Comparison of ENCODE assay signal across 19 cellular contexts in the genomic region with DNA sequence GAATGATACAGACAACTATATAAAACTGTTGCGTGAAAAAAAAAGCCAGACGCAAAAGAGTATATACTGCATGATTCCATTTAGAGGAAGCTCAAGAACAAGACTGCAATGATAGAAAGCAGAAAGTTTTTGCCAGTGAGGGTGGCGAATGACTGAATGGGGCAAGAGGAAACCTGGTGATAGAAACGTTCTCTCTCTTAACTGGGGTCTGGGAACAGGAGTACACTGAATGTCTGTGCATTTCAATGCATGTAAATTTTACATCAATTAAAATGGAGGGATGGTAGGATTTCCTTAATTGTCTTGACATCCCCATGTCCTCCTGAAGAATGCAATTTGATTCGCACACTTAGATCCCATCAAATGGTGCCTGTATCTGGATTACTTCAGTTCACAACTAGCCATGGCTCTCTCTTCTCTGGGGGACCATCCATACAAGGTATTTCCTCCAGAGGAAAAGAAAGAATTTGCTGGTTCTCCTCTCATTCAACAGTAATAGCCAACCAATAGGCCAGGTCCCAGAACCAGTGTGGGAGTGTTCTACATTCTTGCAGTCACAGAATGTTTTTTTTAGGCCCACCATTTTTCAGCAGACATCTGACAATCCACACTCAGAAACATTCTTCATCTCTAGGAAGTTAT.
A peak's percentile ranks its signal among the peaks of the same experiment; 100 is the strongest.
DNase-seq lines count a peak whose midpoint lies in the region; ATAC-seq, FAIRE-seq and TF ChIP-seq lines count a peak whose summit lies in the region.
"Had no signal": no experiment of that assay in that cellular context is flagged by ENCODE, and none has a peak within 500 bp of the region (broad histone marks: within the 10 kb centered on the region; RNA-seq: fewer than 3 reads in every experiment).

No MANE protein-coding gene starts in this region.

- intact Hi-C loops in natural killer cell (cut with micrococcal nuclease) = no loop called here
- intact Hi-C loops in GM12878 (cut with micrococcal nuclease; ENCODE audit: unreplicated experiment) = no loop called here

- H3K4me3 ChIP-seq in GM12878 = peak overlapping the region; percentile 79
- H3K4me3 ChIP-seq: colonic mucosa, SJCRH30 had no signal

- peak overlapping the region; percentile 9; the same call in 1 of the 2 replicates for H3K9ac ChIP-seq in GM12878 (ENCODE audit: control insufficient read depth, insufficient read depth, low read length)

- peak overlapping the region; percentile 73 for H3K4me2 ChIP-seq in GM12878 (ENCODE audit: control insufficient read depth, insufficient read depth)

- H3K27ac ChIP-seq in GM12878 (ENCODE audit: control insufficient read depth, insufficient read depth) = peak overlapping the region; percentile 29; the same call in 1 of the 2 replicates
- no peak overlapping the region for H3K27ac ChIP-seq in substantia nigra (ENCODE audit: low read depth, low read length, poor library complexity, severe bottlenecking)
- H3K27ac ChIP-seq: colonic mucosa, epithelial cell of prostate, SJCRH30 had no signal

- H4K20me1 ChIP-seq in GM12878 (ENCODE audit: control insufficient read depth, insufficient read depth) = 0 out of 2 replicates have a peak, but pooled peaks cover 2% of the 10 kb centered on the region

- peaks cover 11 to 20% of the 10 kb centered on the region in 2 experiments for H3K36me3 ChIP-seq in GM12878 (ENCODE audit: control insufficient read depth in 2 of 2, insufficient read depth in 2 of 2, low read length in 1 of 2)
- H3K36me3 ChIP-seq: colonic mucosa, SJCRH30 had no signal

- ATAC-seq in natural killer cell (no peak), GM12878 (peak; percentile 1), HG02840 (IDR thresholded peaks at IDR 0.05; ENCODE audit: low FRiP score, unreplicated experiment) (no peak)
- ATAC-seq in natural killer cell treated with Interleukin-12 subunit alpha and Interleukin-12 subunit beta and Interleukin-15 and Interleukin-18, amount 100 ng/mL, for 72 hours = no peak

- BruUV-seq in GM12878 (replicated peaks; lab: Mats Ljungman, UMichigan) = no TSS peak

- H3K4me3 Mint-ChIP-seq in natural killer cell = no peak overlapping the region
- no peak overlapping the region for H3K4me3 Mint-ChIP-seq in natural killer cell treated with Interleukin-12 subunit alpha and Interleukin-12 subunit beta and Interleukin-15 and Interleukin-18, amount 100 ng/mL, for 72 hours

- 20% methylated on average over 5 of the region's 5 CpGs for WGBS in GM12878 (ENCODE audit: insufficient coverage, insufficient replicate concordance, low lambda C conversion rate, missing lambda C conversion rate)

- H3K27ac Mint-ChIP-seq in natural killer cell = peak overlapping the region; percentile 74 to 85
- no peak overlapping the region for H3K27ac Mint-ChIP-seq in natural killer cell treated with Interleukin-12 subunit alpha and Interleukin-12 subunit beta and Interleukin-15 and Interleukin-18, amount 100 ng/mL, for 72 hours

- H2AFZ ChIP-seq in GM12878 (ENCODE audit: control insufficient read depth, low read depth, low read length) = no peak overlapping the region

- H3K36me3 Mint-ChIP-seq in natural killer cell = no peaks in the 10 kb centered on the region
- H3K36me3 Mint-ChIP-seq in natural killer cell treated with Interleukin-12 subunit alpha and Interleukin-12 subunit beta and Interleukin-15 and Interleukin-18, amount 100 ng/mL, for 72 hours = peaks cover 64% of the 10 kb centered on the region

- H3K4me1 Mint-ChIP-seq in natural killer cell = peaks cover 46% of the 10 kb centered on the region in 2 donors
- H3K4me1 Mint-ChIP-seq in natural killer cell treated with Interleukin-12 subunit alpha and Interleukin-12 subunit beta and Interleukin-15 and Interleukin-18, amount 100 ng/mL, for 72 hours (ENCODE audit: low read depth in 2 of 2) = peaks cover 54 to 65% of the 10 kb centered on the region in 2 donors

- H3K79me2 ChIP-seq in GM12878 (ENCODE audit: control insufficient read depth, insufficient read depth, low read length) = peaks cover 100% of the 10 kb centered on the region

- TF ChIP-seq EP300 in GM12878 (IDR thresholded peaks at IDR 0.05; ENCODE audit: borderline replicate concordance in 1 of 2, control insufficient read depth in 1 of 2, low read depth in 2 of 2, low read length in 2 of 2) = no peak

- no peaks in the 10 kb centered on the region for H3K9me3 Mint-ChIP-seq in natural killer cell
- no peaks in the 10 kb centered on the region for H3K9me3 Mint-ChIP-seq in natural killer cell treated with Interleukin-12 subunit alpha and Interleukin-12 subunit beta and Interleukin-15 and Interleukin-18, amount 100 ng/mL, for 72 hours

- CTCF ChIA-PET in GM12878 (lab: Yijun Ruan, JAX) = interaction anchor here (0.7 to 7.4 kb wide), 11 partner anchors 8 to 85 kb away, joined by 3 to 106 read pairs (median 4); no protein-coding TSS in a partner anchor

- no peak for TF ChIP-seq POLR2A in GM12878 (IDR thresholded peaks at IDR 0.05; ENCODE audit: low read depth, low read length)

- peaks cover 19% of the 10 kb centered on the region for H3K4me1 ChIP-seq in GM12878 (ENCODE audit: control insufficient read depth, insufficient read depth, low read length)
- H3K4me1 ChIP-seq: colonic mucosa, SJCRH30 had no signal

- H3K27me3 Mint-ChIP-seq in natural killer cell (ENCODE audit: low read depth in 2 of 2) = no peaks in the 10 kb centered on the region
- H3K27me3 Mint-ChIP-seq in natural killer cell treated with Interleukin-12 subunit alpha and Interleukin-12 subunit beta and Interleukin-15 and Interleukin-18, amount 100 ng/mL, for 72 hours = no peaks in the 10 kb centered on the region

- no peaks in the 10 kb centered on the region for H3K27me3 ChIP-seq in GM12878 (replicated peaks in 1 of 2; ENCODE audit: control insufficient read depth in 2 of 2, insufficient read depth in 2 of 2, low read length in 1 of 2)
- H3K27me3 ChIP-seq: colonic mucosa, SJCRH30 had no signal

- SMC1A ChIA-PET in GM12878 (lab: Charles Lee; ENCODE audit: uncharacterized antibody, unreplicated experiment) = interaction anchor here (0.6 to 9.2 kb wide), 16 partner anchors 8 to 85 kb away, joined by 3 to 145 read pairs (median 4); no protein-coding TSS in a partner anchor

- FAIRE-seq in GM12878 (lab: Jason Lieb, UNC) = no peak
- FAIRE-seq: urothelium cell line had no signal

- DNase-seq in natural killer cell = no peak
- DNase-seq in natural killer cell treated with Interleukin-12 subunit alpha and Interleukin-12 subunit beta and Interleukin-15 and Interleukin-18, amount 100 ng/mL, for 72 hours (ENCODE audit: low spot score) = no peak
- DNase-seq in GM12878 (ENCODE audit: low read depth, low spot score) = no peak
- DNase-seq in substantia nigra (lab: John Stamatoyannopoulos, UW) = no peak
- no peak for DNase-seq in hepatic stellate cell (ENCODE audit: low spot score)
- DNase-seq in SKM-1 treated with dmso at 0.1 percent for 144 hours (lab: John Stamatoyannopoulos, UW; ENCODE audit: unreplicated experiment) = no peak
- DNase-seq: aorta; colonic mucosa; H7; mesenchymal stem cell; NCI-H1105; NCI-H2171 treated with DMSO at 0.1 percent for 48 hours; nucleus accumbens; SJCRH30; stimulated activated CD4-positive, alpha-beta T cell treated with anti-CD3 and anti-CD28 coated beads, Interleukin-4, amount 100 ng/mL, for 4 hours had no signal

- TF ChIP-seq RAD21 in GM12878 (IDR thresholded peaks at IDR 0.05; ENCODE audit: insufficient read depth, low read depth, low read length) = no peak

- H3K9me3 ChIP-seq in GM12878 (replicated peaks; ENCODE audit: control insufficient read depth, insufficient read depth, low read length) = no peaks in the 10 kb centered on the region
- H3K9me3 ChIP-seq: colonic mucosa, SJCRH30 had no signal

- no peak for TF ChIP-seq CTCF in natural killer cell (IDR thresholded peaks at IDR 0.05)
- TF ChIP-seq CTCF in GM12878 (IDR thresholded peaks at IDR 0.05 in 2 of 3, conservative IDR thresholded peaks at IDR 0.05 in 1 of 3; ENCODE audit: control insufficient read depth in 2 of 3, extremely low read depth in 1 of 3, insufficient read depth in 1 of 3, low read depth in 3 of 3, low read length in 3 of 3) = no peak

- RAD21 ChIA-PET in GM12878 (lab: Charles Lee; ENCODE audit: unreplicated experiment) = interaction anchor here (0.8 to 7.8 kb wide), 6 partner anchors 8 to 85 kb away, joined by 3 to 94 read pairs (median 3); no protein-coding TSS in a partner anchor

- POLR2A ChIA-PET in GM12878 (lab: Charles Lee) = interaction anchor here (0.7 to 6.9 kb wide), 3 partner anchors 9 to 374 kb away, joined by 3 to 67 read pairs (median 20); no protein-coding TSS in a partner anchor

- in situ Hi-C loops in GM12878 (cut with MboI) = no loop called here

TF ChIP-seq in PFSK-1, 5 proteins besides CTCF, POLR2A, EP300 and RAD21:
- TF ChIP-seq FOXP2 (optimal IDR thresholded peaks at IDR 0.05; ENCODE audit: borderline replicate concordance, extremely low read depth, extremely low read length, insufficient read depth) (no peak), POLR2AphosphoS5 (IDR thresholded peaks at IDR 0.05; ENCODE audit: low read depth, low read length) (peak; percentile 31; the same call in 1 of the 2 replicates)

TF ChIP-seq in GM12878, 131 proteins besides CTCF, POLR2A, EP300 and RAD21 (continues in another document):
- peak; percentile 63 for TF ChIP-seq POLR2AphosphoS5 (IDR thresholded peaks at IDR 0.05; ENCODE audit: low read length)
- TF ChIP-seq, protein P1, sequence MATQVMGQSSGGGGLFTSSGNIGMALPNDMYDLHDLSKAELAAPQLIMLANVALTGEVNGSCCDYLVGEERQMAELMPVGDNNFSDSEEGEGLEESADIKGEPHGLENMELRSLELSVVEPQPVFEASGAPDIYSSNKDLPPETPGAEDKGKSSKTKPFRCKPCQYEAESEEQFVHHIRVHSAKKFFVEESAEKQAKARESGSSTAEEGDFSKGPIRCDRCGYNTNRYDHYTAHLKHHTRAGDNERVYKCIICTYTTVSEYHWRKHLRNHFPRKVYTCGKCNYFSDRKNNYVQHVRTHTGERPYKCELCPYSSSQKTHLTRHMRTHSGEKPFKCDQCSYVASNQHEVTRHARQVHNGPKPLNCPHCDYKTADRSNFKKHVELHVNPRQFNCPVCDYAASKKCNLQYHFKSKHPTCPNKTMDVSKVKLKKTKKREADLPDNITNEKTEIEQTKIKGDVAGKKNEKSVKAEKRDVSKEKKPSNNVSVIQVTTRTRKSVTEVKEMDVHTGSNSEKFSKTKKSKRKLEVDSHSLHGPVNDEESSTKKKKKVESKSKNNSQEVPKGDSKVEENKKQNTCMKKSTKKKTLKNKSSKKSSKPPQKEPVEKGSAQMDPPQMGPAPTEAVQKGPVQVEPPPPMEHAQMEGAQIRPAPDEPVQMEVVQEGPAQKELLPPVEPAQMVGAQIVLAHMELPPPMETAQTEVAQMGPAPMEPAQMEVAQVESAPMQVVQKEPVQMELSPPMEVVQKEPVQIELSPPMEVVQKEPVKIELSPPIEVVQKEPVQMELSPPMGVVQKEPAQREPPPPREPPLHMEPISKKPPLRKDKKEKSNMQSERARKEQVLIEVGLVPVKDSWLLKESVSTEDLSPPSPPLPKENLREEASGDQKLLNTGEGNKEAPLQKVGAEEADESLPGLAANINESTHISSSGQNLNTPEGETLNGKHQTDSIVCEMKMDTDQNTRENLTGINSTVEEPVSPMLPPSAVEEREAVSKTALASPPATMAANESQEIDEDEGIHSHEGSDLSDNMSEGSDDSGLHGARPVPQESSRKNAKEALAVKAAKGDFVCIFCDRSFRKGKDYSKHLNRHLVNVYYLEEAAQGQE (IDR thresholded peaks at IDR 0.05; ENCODE audit: low read depth, low read length) = no peak

Comparison
In these comparisons a context has a peak if more than half of its experiments do, and no peak if none do; other contexts are left out.
1. H3K27ac Mint-ChIP-seq: peak in natural killer cell (2 of 2); none in natural killer cell treated with Interleukin-12 subunit alpha and Interleukin-12 subunit beta and Interleukin-15 and Interleukin-18, amount 100 ng/mL, for 72 hours (0 of 2).